In the genomic region with DNA sequence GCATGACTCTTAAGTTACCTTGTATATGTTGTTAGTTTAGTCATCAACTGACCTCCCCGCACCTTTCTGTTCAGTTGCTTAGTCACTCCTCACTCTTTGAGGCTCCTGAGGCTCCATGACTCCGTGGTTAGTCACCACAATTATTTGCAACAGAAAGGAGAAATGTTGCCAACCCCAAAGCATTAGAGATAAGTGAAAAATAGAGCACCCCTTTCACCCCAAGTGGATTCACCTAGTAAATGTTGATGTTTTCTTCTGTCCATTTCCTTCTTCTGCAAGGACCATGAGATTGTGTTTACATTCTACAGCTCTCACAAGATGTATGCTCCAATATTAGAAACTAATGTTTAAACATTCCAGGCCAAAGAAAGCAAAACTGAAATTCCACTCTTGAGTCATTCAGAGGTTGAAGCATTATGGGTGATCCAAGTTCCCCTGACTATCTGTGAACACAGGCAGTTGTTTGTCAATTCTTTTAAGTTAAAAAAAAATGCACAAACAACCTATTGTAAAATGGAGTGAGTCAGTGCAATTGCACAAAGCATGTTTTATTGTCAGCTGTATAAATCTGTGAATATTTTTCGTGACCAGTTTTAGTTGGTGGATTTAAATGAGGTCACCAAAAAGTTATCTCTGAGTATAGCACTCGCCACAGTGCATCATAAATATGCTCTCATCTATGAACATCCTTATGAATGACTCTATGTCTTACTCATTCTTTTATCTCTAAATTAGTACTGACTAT, we compare ENCODE assay signal across 9 cellular contexts.
DNase-seq lines count a peak whose midpoint lies in the region; ATAC-seq and TF ChIP-seq lines count a peak whose summit lies in the region.
"Had no signal": no experiment of that assay in that cellular context is flagged by ENCODE, and none has a peak within 500 bp of the region (broad histone marks: within the 10 kb centered on the region; RNA-seq: fewer than 3 reads in every experiment).

No MANE protein-coding gene starts in this region.

- H3K27me3 Mint-ChIP-seq in activated T-helper 1 cell treated with anti-CD3 and anti-CD28 coated beads, Interleukin-12 subunit alpha, Interleukin-12 subunit beta, Interleukin-2, Interleukin-4 antibody, amounts not matched to agents 30 ng/mL and 10 ng/mL and 1 ng/mL, durations not matched to agents 14 hours and 24 hours and 36 hours (ENCODE audit: insufficient read depth) = no peaks in the 10 kb centered on the region
- H3K27me3 Mint-ChIP-seq: CD4-positive, CD25-positive, alpha-beta regulatory T cell had no signal

- no peaks in the 10 kb centered on the region for H3K36me3 ChIP-seq in smooth muscle cell (ENCODE audit: low read depth)

- H3K27me3 ChIP-seq in smooth muscle cell (ENCODE audit: low read depth) = no peaks in the 10 kb centered on the region

- no peaks in the 10 kb centered on the region for H4K20me1 ChIP-seq in smooth muscle cell (ENCODE audit: low read depth)

- whole genome bisulfite sequencing in smooth muscle cell (ENCODE audit: low lambda C conversion rate) = 24% methylated on average over 4 of the region's 4 CpGs

- no peak overlapping the region for H3K27ac Mint-ChIP-seq in activated T-helper 1 cell treated with anti-CD3 and anti-CD28 coated beads, Interleukin-12 subunit alpha, Interleukin-12 subunit beta, Interleukin-2, Interleukin-4 antibody, amounts not matched to agents 30 ng/mL and 10 ng/mL and 1 ng/mL, durations not matched to agents 14 hours and 24 hours and 36 hours
- H3K27ac Mint-ChIP-seq: CD4-positive, CD25-positive, alpha-beta regulatory T cell had no signal

- no peaks in the 10 kb centered on the region for H3K4me1 ChIP-seq in smooth muscle cell (ENCODE audit: low read depth)

- no peaks in the 10 kb centered on the region for H3K4me1 Mint-ChIP-seq in activated T-helper 1 cell treated with anti-CD3 and anti-CD28 coated beads, Interleukin-12 subunit alpha, Interleukin-12 subunit beta, Interleukin-2, Interleukin-4 antibody, amounts not matched to agents 30 ng/mL and 10 ng/mL and 1 ng/mL, durations not matched to agents 14 hours and 24 hours and 36 hours (ENCODE audit: low read depth)
- H3K4me1 Mint-ChIP-seq: CD4-positive, CD25-positive, alpha-beta regulatory T cell had no signal

- H3K4me3 Mint-ChIP-seq in activated T-helper 1 cell treated with anti-CD3 and anti-CD28 coated beads, Interleukin-12 subunit alpha, Interleukin-12 subunit beta, Interleukin-2, Interleukin-4 antibody, amounts not matched to agents 30 ng/mL and 10 ng/mL and 1 ng/mL, durations not matched to agents 14 hours and 24 hours and 36 hours = no peak overlapping the region
- H3K4me3 Mint-ChIP-seq: CD4-positive, CD25-positive, alpha-beta regulatory T cell had no signal

- intact Hi-C loops in left cardiac atrium (cut with DNase I) = no loop called here
- intact Hi-C loops in cardiac septum (cut with DNase I) = no loop called here
- intact Hi-C loops in activated T-helper 1 cell treated with anti-CD3 and anti-CD28 coated beads, Interleukin-12 subunit alpha, Interleukin-12 subunit beta, Interleukin-2, Interleukin-4 antibody, amounts not matched to agents 30 ng/mL and 10 ng/mL and 1 ng/mL, durations not matched to agents 14 hours and 24 hours and 36 hours (cut with micrococcal nuclease) = no loop called here

- no peak for TF ChIP-seq CTCF in smooth muscle cell (IDR thresholded peaks at IDR 0.05; ENCODE audit: borderline replicate concordance, insufficient read depth, poor library complexity, severe bottlenecking)

- ATAC-seq in left cardiac atrium = peak; percentile 19 to 96

- H3K9me3 Mint-ChIP-seq in activated T-helper 1 cell treated with anti-CD3 and anti-CD28 coated beads, Interleukin-12 subunit alpha, Interleukin-12 subunit beta, Interleukin-2, Interleukin-4 antibody, amounts not matched to agents 30 ng/mL and 10 ng/mL and 1 ng/mL, durations not matched to agents 14 hours and 24 hours and 36 hours = peaks cover 4% of the 10 kb centered on the region

- H2AFZ ChIP-seq in smooth muscle cell (ENCODE audit: low read depth) = no peak overlapping the region

- no peak overlapping the region for H3K4me3 ChIP-seq in smooth muscle cell

- peak overlapping the region; percentile 58 for H3K9ac ChIP-seq in smooth muscle cell (ENCODE audit: low read depth)

- H3K9me3 ChIP-seq in smooth muscle cell (replicated peaks; ENCODE audit: low read depth) = no peaks in the 10 kb centered on the region

- no peaks in the 10 kb centered on the region for H3F3A ChIP-seq in smooth muscle cell (ENCODE audit: low read depth)

- H3K36me3 Mint-ChIP-seq in activated T-helper 1 cell treated with anti-CD3 and anti-CD28 coated beads, Interleukin-12 subunit alpha, Interleukin-12 subunit beta, Interleukin-2, Interleukin-4 antibody, amounts not matched to agents 30 ng/mL and 10 ng/mL and 1 ng/mL, durations not matched to agents 14 hours and 24 hours and 36 hours (ENCODE audit: low read depth) = no peaks in the 10 kb centered on the region
- H3K36me3 Mint-ChIP-seq: CD4-positive, CD25-positive, alpha-beta regulatory T cell had no signal

- H3K27ac ChIP-seq in epithelial cell of prostate (peak overlapping the region; percentile 89), smooth muscle cell (ENCODE audit: low read depth) (peak overlapping the region; percentile 95)

- H3K79me2 ChIP-seq in smooth muscle cell (ENCODE audit: low read depth) = no peaks in the 10 kb centered on the region

- peak overlapping the region; percentile 47 for H3K4me2 ChIP-seq in smooth muscle cell

- DNase-seq in left cardiac atrium = no peak
- no peak for DNase-seq in cardiac septum (ENCODE audit: low spot score)
- peak; percentile 78 for DNase-seq in HS-5 (ENCODE audit: low read depth)
- peak; percentile 85 for DNase-seq in epithelial cell of prostate (ENCODE audit: low read depth, low spot score)
- no peak for DNase-seq in smooth muscle cell (lab: John Stamatoyannopoulos, UW; ENCODE audit: unreplicated experiment)
- no peak for DNase-seq in stimulated activated naive CD4-positive, alpha-beta T cell (lab: John Stamatoyannopoulos, UW)
- no peak for DNase-seq in activated T-helper 1 cell treated with anti-CD3 and anti-CD28 coated beads, Interleukin-12 subunit alpha, Interleukin-12 subunit beta, Interleukin-2, Interleukin-4 antibody, amounts not matched to agents 30 ng/mL and 10 ng/mL and 1 ng/mL, durations not matched to agents 14 hours and 24 hours and 36 hours (ENCODE audit: low spot score)
- no peak for DNase-seq in NCI-H2171 treated with DMSO at 0.1 percent for 48 hours (lab: John Stamatoyannopoulos, UW)
- DNase-seq: CD4-positive, CD25-positive, alpha-beta regulatory T cell had no signal

Comparison
In these comparisons a context has a peak if more than half of its experiments do, and no peak if none do; other contexts are left out.
1. DNase-seq: peak in HS-5 (single experiment) and epithelial cell of prostate (single experiment); none in left cardiac atrium (single experiment), cardiac septum (single experiment), smooth muscle cell (single experiment), stimulated activated naive CD4-positive, alpha-beta T cell (0 of 6), activated T-helper 1 cell treated with anti-CD3 and anti-CD28 coated beads, Interleukin-12 subunit alpha, Interleukin-12 subunit beta, Interleukin-2, Interleukin-4 antibody, amounts not matched to agents 30 ng/mL and 10 ng/mL and 1 ng/mL, durations not matched to agents 14 hours and 24 hours and 36 hours (single experiment) and NCI-H2171 treated with DMSO at 0.1 percent for 48 hours (single experiment).